ENCODE assay signal across 6 cellular contexts in genomic region chr22:19143967-19144400, GRCh38. TPM values are rescaled to one million over a fixed set of nuclear protein-coding genes. Genes with fewer than 3 reads are reported as not detected.
DNase-seq lines count a peak whose midpoint lies in the region; ATAC-seq lines count a peak whose summit lies in the region.

No MANE protein-coding gene starts in this region.

- peak overlapping the region; percentile 85 for H3K9ac ChIP-seq in mucosa of stomach (ENCODE audit: low read length)

- ATAC-seq in activated naive CD8-positive, alpha-beta T cell treated with anti-CD3 and anti-CD28 coated beads, Interleukin-2, amount 10 ng/mL, durations not matched to agents 7 days and 5 days (ENCODE audit: low read depth), result peak; percentile 27
- no peak for ATAC-seq in HG03457 (IDR thresholded peaks at IDR 0.05; ENCODE audit: unreplicated experiment)

- peaks cover 8% of the 10 kb centered on the region for H3K4me1 ChIP-seq in mucosa of stomach (ENCODE audit: control insufficient read depth, insufficient read depth, low read length)

- no peaks in the 10 kb centered on the region for H3K9me3 ChIP-seq in mucosa of stomach (ENCODE audit: control insufficient read depth, low read length)

- peaks cover 5% of the 10 kb centered on the region for H3K36me3 Mint-ChIP-seq in activated naive CD8-positive, alpha-beta T cell treated with anti-CD3 and anti-CD28 coated beads, Interleukin-2, amount 10 ng/mL, durations not matched to agents 7 days and 5 days

- H3K4me3 ChIP-seq in mucosa of stomach (ENCODE audit: low read length), result peak overlapping the region; percentile 91

- H3K4me1 Mint-ChIP-seq in activated naive CD8-positive, alpha-beta T cell treated with anti-CD3 and anti-CD28 coated beads, Interleukin-2, amount 10 ng/mL, durations not matched to agents 7 days and 5 days, result peaks cover 11% of the 10 kb centered on the region

- H3K4me3 Mint-ChIP-seq in activated naive CD8-positive, alpha-beta T cell treated with anti-CD3 and anti-CD28 coated beads, Interleukin-2, amount 10 ng/mL, durations not matched to agents 7 days and 5 days, result peak overlapping the region; percentile 95

- peaks cover 22% of the 10 kb centered on the region for H3K27me3 ChIP-seq in mucosa of stomach (ENCODE audit: control insufficient read depth, insufficient read depth, low read length)

- peak; percentile 30 for DNase-seq in SIG-M5 treated with dmso at 0.1 percent for 504 hours (lab: John Stamatoyannopoulos, UW; ENCODE audit: unreplicated experiment)
- DNase-seq in SIG-M5 (lab: John Stamatoyannopoulos, UW), result no peak
- DNase-seq in activated naive CD8-positive, alpha-beta T cell treated with anti-CD3 and anti-CD28 coated beads, Interleukin-2, amount 10 ng/mL, durations not matched to agents 7 days and 5 days, result peak; percentile 48
- DNase-seq in HCEC 1CT, result no peak

- H3K27me3 Mint-ChIP-seq in activated naive CD8-positive, alpha-beta T cell treated with anti-CD3 and anti-CD28 coated beads, Interleukin-2, amount 10 ng/mL, durations not matched to agents 7 days and 5 days, result peaks cover 31% of the 10 kb centered on the region

- POLR2A ChIA-PET in activated naive CD8-positive, alpha-beta T cell treated with anti-CD3 and anti-CD28 coated beads, Interleukin-2, amount 10 ng/mL, durations not matched to agents 7 days and 5 days (lab: Charles Lee), result interaction anchor here (0.6 to 2.0 kb wide), 11 partner anchors 12 to 336 kb away, joined by 3 to 23 read pairs (median 3); partner anchors contain the start of genes C22orf39, CDC45, CLTCL1 and DGCR2

- no peaks in the 10 kb centered on the region for H3K9me3 Mint-ChIP-seq in activated naive CD8-positive, alpha-beta T cell treated with anti-CD3 and anti-CD28 coated beads, Interleukin-2, amount 10 ng/mL, durations not matched to agents 7 days and 5 days

- H3K27ac Mint-ChIP-seq in activated naive CD8-positive, alpha-beta T cell treated with anti-CD3 and anti-CD28 coated beads, Interleukin-2, amount 10 ng/mL, durations not matched to agents 7 days and 5 days, result peak overlapping the region; percentile 97

- peaks cover 18% of the 10 kb centered on the region for H3K36me3 ChIP-seq in mucosa of stomach (ENCODE audit: control insufficient read depth, insufficient read depth, low read length)

RNA-seq across cellular contexts. Expression of gene ESS2, which starts 0.5 kb away (rescaled TPM):
- total RNA-seq in activated naive CD8-positive, alpha-beta T cell treated with anti-CD3 and anti-CD28 coated beads, Interleukin-2, amount 10 ng/mL, durations not matched to agents 7 days and 5 days, result 10 to 100 TPM; 18.5 to 20.3 TPM

RNA-seq across cellular contexts. Expression of gene GSC2, which starts 6.1 kb away (rescaled TPM):
- total RNA-seq in activated naive CD8-positive, alpha-beta T cell treated with anti-CD3 and anti-CD28 coated beads, Interleukin-2, amount 10 ng/mL, durations not matched to agents 7 days and 5 days, result not detected

RNA-seq across cellular contexts. Expression of gene TSSK2, which starts 12.9 kb away (rescaled TPM):
- not detected for total RNA-seq in activated naive CD8-positive, alpha-beta T cell treated with anti-CD3 and anti-CD28 coated beads, Interleukin-2, amount 10 ng/mL, durations not matched to agents 7 days and 5 days

RNA-seq across cellular contexts. Expression of gene DGCR2, which starts 21.8 kb away (rescaled TPM):
- 10 to 100 TPM; 38.0 to 38.3 TPM for total RNA-seq in activated naive CD8-positive, alpha-beta T cell treated with anti-CD3 and anti-CD28 coated beads, Interleukin-2, amount 10 ng/mL, durations not matched to agents 7 days and 5 days

RNA-seq across cellular contexts. Expression of gene SLC25A1, which starts 34.6 kb away (rescaled TPM):
- 10 to 100 TPM; 63.2 to 66.3 TPM for total RNA-seq in activated naive CD8-positive, alpha-beta T cell treated with anti-CD3 and anti-CD28 coated beads, Interleukin-2, amount 10 ng/mL, durations not matched to agents 7 days and 5 days

Comparison
In these comparisons a context has a peak if more than half of its experiments do, and no peak if none do; other contexts are left out.
1. DNase-seq: peak in SIG-M5 treated with dmso at 0.1 percent for 504 hours (single experiment) and activated naive CD8-positive, alpha-beta T cell treated with anti-CD3 and anti-CD28 coated beads, Interleukin-2, amount 10 ng/mL, durations not matched to agents 7 days and 5 days (single experiment); none in SIG-M5 (single experiment) and HCEC 1CT (single experiment).